15 cellular contexts compared by ENCODE assay signal in genomic region chr12:15728118-15728598, GRCh38.
A peak's percentile ranks its signal among the peaks of the same experiment; 100 is the strongest.
DNase-seq lines count a peak whose midpoint lies in the region; ATAC-seq and TF ChIP-seq lines count a peak whose summit lies in the region.
"Had no signal": no experiment of that assay in that cellular context is flagged by ENCODE, and none has a peak within 500 bp of the region (broad histone marks: within the 10 kb centered on the region; RNA-seq: fewer than 3 reads in every experiment).

No MANE protein-coding gene starts in this region.

- no peak for TF ChIP-seq CTCF in cardiac fibroblast (IDR thresholded peaks at IDR 0.05; ENCODE audit: low read depth, low read length)

- POLR2A ChIA-PET in T-cell (lab: Charles Lee): no interaction called here

- CTCF ChIA-PET in T-cell (lab: Charles Lee): no interaction called here

- ATAC-seq in HG03354 (IDR thresholded peaks at IDR 0.05; ENCODE audit: poor library complexity, severe bottlenecking, unreplicated experiment): no peak
- ATAC-seq in GM21529 (IDR thresholded peaks at IDR 0.05; ENCODE audit: unreplicated experiment): no peak
- no peak for ATAC-seq in T-cell (replicated peaks in 1 of 4)
- ATAC-seq: activated CD8-positive, alpha-beta T cell treated with anti-CD3 and anti-CD28 coated beads, Interleukin-2, amount 10 ng/mL, durations not matched to agents 7 days and 5 days had no signal

- peak overlapping the region; percentile 96 for H3K27ac ChIP-seq in ACC112 (ENCODE audit: low read depth, low read length)
- H3K27ac ChIP-seq: spleen had no signal

- H3K27me3 ChIP-seq in ACC112 (ENCODE audit: insufficient read depth, low read length): no peaks in the 10 kb centered on the region
- H3K27me3 ChIP-seq: spleen had no signal

- no peak overlapping the region for H3K4me3 Mint-ChIP-seq in T-cell
- H3K4me3 Mint-ChIP-seq: activated CD8-positive, alpha-beta T cell treated with anti-CD3 and anti-CD28 coated beads, Interleukin-2, amount 10 ng/mL, durations not matched to agents 7 days and 5 days had no signal

- peaks cover 0 to 4% of the 10 kb centered on the region in 2 donors for H3K27me3 Mint-ChIP-seq in T-cell

- H3K36me3 Mint-ChIP-seq in T-cell: no peaks in the 10 kb centered on the region

- no peaks in the 10 kb centered on the region for H3K4me1 Mint-ChIP-seq in T-cell

- peaks cover 89% of the 10 kb centered on the region for H3K79me2 ChIP-seq in ACC112 (ENCODE audit: control insufficient read depth, insufficient read depth, low read length, unreplicated experiment)

- peak overlapping the region; percentile 43; the same call in 1 of the 2 replicates for H3K4me3 ChIP-seq in ACC112 (ENCODE audit: low read depth, low read length)
- no peak overlapping the region for H3K4me3 ChIP-seq in cardiac fibroblast (replicated peaks in 1 of 2; ENCODE audit: low read depth in 2 of 2, low read length in 2 of 2)
- H3K4me3 ChIP-seq: spleen had no signal

- peaks cover 16% of the 10 kb centered on the region; the same call in 1 of the 2 replicates for H3K36me3 ChIP-seq in ACC112 (ENCODE audit: insufficient read depth, low read length)
- H3K36me3 ChIP-seq: spleen had no signal

- DNase-seq in HS-5 (ENCODE audit: low read depth) (peak; percentile 42), cardiac fibroblast (ENCODE audit: low read depth in 2 of 2) (peak; percentile 72 to 93), lung microvascular endothelial cell (ENCODE audit: low read depth in 2 of 2) (peak; percentile 66 to 73), T-cell (no peak), NCI-H2171 treated with DMSO at 0.1 percent for 48 hours (lab: John Stamatoyannopoulos, UW) (no peak)
- DNase-seq: activated CD8-positive, alpha-beta T cell treated with anti-CD3 and anti-CD28 coated beads, Interleukin-2, amount 10 ng/mL, durations not matched to agents 7 days and 5 days; C1 segment of cervical spinal cord; left cardiac atrium; NCI-H1417 treated with DMSO at 0.1 percent for 48 hours; Right ventricle myocardium superior; spleen; stimulated activated naive CD4-positive, alpha-beta T cell had no signal

- no peak overlapping the region for H3K27ac Mint-ChIP-seq in T-cell
- H3K27ac Mint-ChIP-seq: activated CD8-positive, alpha-beta T cell treated with anti-CD3 and anti-CD28 coated beads, Interleukin-2, amount 10 ng/mL, durations not matched to agents 7 days and 5 days had no signal

- no peaks in the 10 kb centered on the region for H3K9me3 Mint-ChIP-seq in T-cell

- no peak overlapping the region for H2AFZ ChIP-seq in ACC112 (ENCODE audit: low read length, unreplicated experiment)

- H3K4me1 ChIP-seq in ACC112 (ENCODE audit: control insufficient read depth, insufficient read depth, low read length, unreplicated experiment): peaks cover 70% of the 10 kb centered on the region

Comparison
In these comparisons a context has a peak if more than half of its experiments do, and no peak if none do; other contexts are left out.
1. DNase-seq: peak in HS-5 (single experiment), cardiac fibroblast (2 of 2) and lung microvascular endothelial cell (2 of 2); none in T-cell (0 of 34) and NCI-H2171 treated with DMSO at 0.1 percent for 48 hours (single experiment).